Comparison of ENCODE assay signal across 14 cellular contexts in the genomic region with DNA sequence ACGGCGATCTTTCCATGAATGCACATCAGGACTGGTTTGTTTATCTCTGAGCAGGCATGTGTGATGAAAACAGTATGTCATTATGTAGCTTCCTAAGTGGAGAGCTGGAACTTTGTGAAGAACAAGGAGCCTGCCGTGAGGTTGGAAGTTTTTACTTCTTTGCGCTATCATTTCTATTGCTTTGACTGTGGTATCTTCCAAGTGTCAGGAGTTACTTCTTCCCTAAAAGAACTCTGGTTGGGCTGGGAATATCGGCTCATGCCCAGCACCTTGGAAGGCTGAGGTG.
DNase-seq lines count a peak whose midpoint lies in the region; ATAC-seq, FAIRE-seq and TF ChIP-seq lines count a peak whose summit lies in the region.
"Had no signal": no experiment of that assay in that cellular context is flagged by ENCODE, and none has a peak within 500 bp of the region (broad histone marks: within the 10 kb centered on the region; RNA-seq: fewer than 3 reads in every experiment).

No MANE protein-coding gene starts in this region.

- POLR2A ChIA-PET in A549 (lab: Yijun Ruan, JAX), result interaction anchor here (1.4 to 2.0 kb wide), 3 partner anchors 141 to 167 kb away, joined by 4 to 15 read pairs (median 7); partner anchors contain the start of gene AHR
- POLR2A ChIA-PET in IMR-90 (lab: Charles Lee; ENCODE audit: unreplicated experiment), result no interaction called here

- no peak overlapping the region for H3K23ac ChIP-seq in IMR-90 (ENCODE audit: low read depth, low read length)

- H3K9me3 Mint-ChIP-seq in natural killer cell treated with Interleukin-12 subunit alpha and Interleukin-12 subunit beta and Interleukin-15 and Interleukin-18, amount 100 ng/mL, for 72 hours, result no peaks in the 10 kb centered on the region

- no peak overlapping the region for H2BK120ac ChIP-seq in IMR-90 (ENCODE audit: low read depth, low read length)

- no peak overlapping the region for H2AFZ ChIP-seq in IMR-90 (replicated peaks; ENCODE audit: low read length, poor library complexity)

- H3K9me3 ChIP-seq in A549 (no peaks in the 10 kb centered on the region), IMR-90 (ENCODE audit: control insufficient read depth, insufficient read depth, low read length) (no peaks in the 10 kb centered on the region)
- H3K9me3 ChIP-seq: mucosa of descending colon had no signal

- H3K36me3 ChIP-seq in IMR-90 (ENCODE audit: control insufficient read depth, insufficient read depth, low read length), result no peaks in the 10 kb centered on the region

- no peak overlapping the region for H2AK9ac ChIP-seq in IMR-90 (replicated peaks; ENCODE audit: low read depth, low read length, poor library complexity)

- peak overlapping the region; percentile 3; the same call in 1 of the 2 replicates for H3K18ac ChIP-seq in IMR-90 (ENCODE audit: low read depth, low read length)

- no peak overlapping the region for H4K91ac ChIP-seq in IMR-90 (ENCODE audit: insufficient read depth, low read depth, low read length)

- no peak for TF ChIP-seq EP300 in A549 (IDR thresholded peaks at IDR 0.05)

- no peak overlapping the region for H4K8ac ChIP-seq in IMR-90 (ENCODE audit: low read depth in 2 of 2, low read length in 2 of 2)

- TF ChIP-seq RAD21 in A549 (conservative IDR thresholded peaks at IDR 0.05 in 1 of 2, IDR thresholded peaks at IDR 0.05 in 1 of 2) (no peak), IMR-90 (IDR thresholded peaks at IDR 0.05; ENCODE audit: low read length) (no peak)

- H3K4me3 Mint-ChIP-seq in natural killer cell treated with Interleukin-12 subunit alpha and Interleukin-12 subunit beta and Interleukin-15 and Interleukin-18, amount 100 ng/mL, for 72 hours, result peak overlapping the region; percentile 16

- H3K4me1 Mint-ChIP-seq in natural killer cell treated with Interleukin-12 subunit alpha and Interleukin-12 subunit beta and Interleukin-15 and Interleukin-18, amount 100 ng/mL, for 72 hours (ENCODE audit: low read depth in 2 of 2), result peaks cover 19 to 36% of the 10 kb centered on the region in 2 donors

- H3K4ac ChIP-seq in IMR-90 (ENCODE audit: low read depth, low read length), result no peak overlapping the region

- H3K27me3 ChIP-seq in IMR-90 (ENCODE audit: control insufficient read depth, insufficient read depth, low read length), result no peaks in the 10 kb centered on the region

- TF ChIP-seq POLR2A in A549 (IDR thresholded peaks at IDR 0.05; ENCODE audit: low read length) (no peak), IMR-90 (IDR thresholded peaks at IDR 0.05; ENCODE audit: low read depth, low read length) (no peak)

- peak overlapping the region; percentile 71 to 79 for H3K27ac ChIP-seq in A549
- no peak overlapping the region for H3K27ac ChIP-seq in IMR-90 (ENCODE audit: insufficient read depth, low read length)
- H3K27ac ChIP-seq: SK-N-MC had no signal

- in situ Hi-C loops in IMR-90 (cut with MboI; ENCODE audit: low sequenced_read_pairs), result no loop called here

- no peak overlapping the region for H2BK15ac ChIP-seq in IMR-90 (ENCODE audit: low read depth, low read length)

- ATAC-seq in A549, result peak; percentile 41 to 50; a peak in 2 of 6 replicates
- ATAC-seq in IMR-90 (ENCODE audit: low read depth), result 0 out of 2 replicates have a peak, but pooled peaks have one; percentile 41
- no peak for ATAC-seq in natural killer cell treated with Interleukin-12 subunit alpha and Interleukin-12 subunit beta and Interleukin-15 and Interleukin-18, amount 100 ng/mL, for 72 hours
- no peak for ATAC-seq in HG03457 (IDR thresholded peaks at IDR 0.05; ENCODE audit: unreplicated experiment)
- ATAC-seq: HCT116 had no signal

- no peak overlapping the region for H4K5ac ChIP-seq in IMR-90 (ENCODE audit: low read depth, low read length)

- H2BK5ac ChIP-seq in IMR-90 (ENCODE audit: low read depth, low read length, poor library complexity, severe bottlenecking), result no peak overlapping the region

- H3K4me2 ChIP-seq in A549, result peak overlapping the region; percentile 82
- H3K4me2 ChIP-seq in IMR-90 (ENCODE audit: low read depth, low read length), result peak overlapping the region; percentile 61

- BruUV-seq in IMR-90 (replicated peaks; lab: Mats Ljungman, UMichigan), result no TSS peak

- no peak overlapping the region for H3K14ac ChIP-seq in IMR-90 (replicated peaks; ENCODE audit: low read depth, low read length)

- H3K79me1 ChIP-seq in IMR-90 (ENCODE audit: low read depth in 1 of 2, low read length in 2 of 2), result no peaks in the 10 kb centered on the region

- intact Hi-C loops in IMR-90 (cut with micrococcal nuclease), result no loop called here

- H3K56ac ChIP-seq in IMR-90 (ENCODE audit: extremely low read depth, insufficient read depth, low read length), result no peak overlapping the region

- H2AK5ac ChIP-seq in IMR-90 (ENCODE audit: low read depth, low read length), result no peak overlapping the region

- DNase-seq in A549 (ENCODE audit: low read depth in 1 of 2, low spot score in 1 of 2) (peak in 1 of 2 experiments; percentile 19), IMR-90 (peak; percentile 31), fibroblast of pulmonary artery (ENCODE audit: low read depth) (peak; percentile 39), midbrain (lab: John Stamatoyannopoulos, UW) (no peak), NCI-H2171 (lab: John Stamatoyannopoulos, UW) (no peak), epidermal melanocyte (ENCODE audit: insufficient read length, low spot score) (no peak)
- DNase-seq in natural killer cell treated with Interleukin-12 subunit alpha and Interleukin-12 subunit beta and Interleukin-15 and Interleukin-18, amount 100 ng/mL, for 72 hours (ENCODE audit: low spot score), result no peak
- DNase-seq: amniotic stem cell; effector CD4-positive, alpha-beta T cell; mucosa of descending colon; NCI-H82 had no signal

- FAIRE-seq in A549 (lab: Jason Lieb, UNC), result no peak

- no peak overlapping the region for H2BK20ac ChIP-seq in IMR-90 (ENCODE audit: low read depth, low read length)

- H3K4me1 ChIP-seq in A549 (peaks cover 31% of the 10 kb centered on the region), IMR-90 (ENCODE audit: control insufficient read depth, insufficient read depth, low read length) (no peaks in the 10 kb centered on the region; the same call in 1 of the 2 replicates)

- H3K27ac Mint-ChIP-seq in natural killer cell treated with Interleukin-12 subunit alpha and Interleukin-12 subunit beta and Interleukin-15 and Interleukin-18, amount 100 ng/mL, for 72 hours, result peak overlapping the region in 1 of 2 donors; percentile 30

- H4K20me1 ChIP-seq in IMR-90 (ENCODE audit: insufficient read depth, low read length), result no peaks in the 10 kb centered on the region

- TF ChIP-seq CTCF in A549 (IDR thresholded peaks at IDR 0.05) (no peak), IMR-90 (conservative IDR thresholded peaks at IDR 0.05; ENCODE audit: low read depth, low read length) (no peak), fibroblast of pulmonary artery (IDR thresholded peaks at IDR 0.05; ENCODE audit: low read length, missing control alignments) (no peak)

- H3K27me3 Mint-ChIP-seq in natural killer cell treated with Interleukin-12 subunit alpha and Interleukin-12 subunit beta and Interleukin-15 and Interleukin-18, amount 100 ng/mL, for 72 hours, result no peaks in the 10 kb centered on the region

- 68% methylated on average over 5 of the region's 5 CpGs for WGBS in A549 (ENCODE audit: missing lambda C conversion rate)
- WGBS in IMR-90 (ENCODE audit: extremely low coverage in 2 of 2, insufficient read length in 1 of 2), 2 experiments, result no CpG with 5 or more reads among the region's 5 CpGs

- no peaks in the 10 kb centered on the region for H3K9me1 ChIP-seq in IMR-90 (ENCODE audit: insufficient read depth, low read length)

- H3K4me3 ChIP-seq in A549, result peak overlapping the region; percentile 20; the same call in 2 of the 3 replicates
- H3K4me3 ChIP-seq in IMR-90 (ENCODE audit: insufficient read depth, low read depth, low read length), result no peak overlapping the region
- H3K4me3 ChIP-seq in fibroblast of pulmonary artery (replicated peaks; ENCODE audit: low read depth, low read length), result peak overlapping the region; percentile 26
- H3K4me3 ChIP-seq: mucosa of descending colon, SK-N-MC had no signal

- no peak overlapping the region for H3K9ac ChIP-seq in IMR-90 (ENCODE audit: low read depth, low read length)

- H3K36me3 Mint-ChIP-seq in natural killer cell treated with Interleukin-12 subunit alpha and Interleukin-12 subunit beta and Interleukin-15 and Interleukin-18, amount 100 ng/mL, for 72 hours, result no peaks in the 10 kb centered on the region

- CTCF ChIA-PET in A549 (lab: Yijun Ruan, JAX) (no interaction called here), IMR-90 (lab: Yijun Ruan, JAX) (no interaction called here)

- dilution Hi-C loops in IMR-90 (cut with HindIII; ENCODE audit: low sequenced_read_pairs, unreplicated experiment), result no loop called here

TF ChIP-seq in A549, 52 proteins besides CTCF, POLR2A, EP300 and RAD21 (continues in another document):
- TF ChIP-seq HOXB13 (CRISPR knock-in tag; IDR thresholded peaks at IDR 0.05; ENCODE audit: low read depth), result no peak
- no peak for TF ChIP-seq MAX (IDR thresholded peaks at IDR 0.05)
- TF ChIP-seq RFX5 (IDR thresholded peaks at IDR 0.05), result no peak
- TF ChIP-seq TFCP2L1 (CRISPR knock-in tag; IDR thresholded peaks at IDR 0.05), result no peak
- no peak for TF ChIP-seq ZC3H11A (IDR thresholded peaks at IDR 0.05)
- no peak for TF ChIP-seq EHMT2 (IDR thresholded peaks at IDR 0.05; ENCODE audit: low read depth)

TF ChIP-seq in IMR-90, 13 proteins besides CTCF, POLR2A, EP300 and RAD21:
- TF ChIP-seq USF2 (IDR thresholded peaks at IDR 0.05; ENCODE audit: low read depth, low read length) (no peak), SMC3 (IDR thresholded peaks at IDR 0.05; ENCODE audit: low read depth, low read length) (no peak), RFX5 (IDR thresholded peaks at IDR 0.05; ENCODE audit: low read depth, low read length) (no peak)

Comparison
In these comparisons a context has a peak if more than half of its experiments do, and no peak if none do; other contexts are left out.
1. ATAC-seq: peak in A549 (2 of 2) and IMR-90 (single experiment); none in natural killer cell treated with Interleukin-12 subunit alpha and Interleukin-12 subunit beta and Interleukin-15 and Interleukin-18, amount 100 ng/mL, for 72 hours (0 of 2) and HG03457 (single experiment).
2. DNase-seq: peak in IMR-90 (single experiment) and fibroblast of pulmonary artery (single experiment); none in natural killer cell treated with Interleukin-12 subunit alpha and Interleukin-12 subunit beta and Interleukin-15 and Interleukin-18, amount 100 ng/mL, for 72 hours (single experiment), midbrain (single experiment), NCI-H2171 (single experiment) and epidermal melanocyte (single experiment).